ENCODE assay signal across 2 cellular contexts in genomic region chr1:86423473-86423872, GRCh38.
TF ChIP-seq lines count a peak whose summit lies in the region.

No MANE protein-coding gene starts in this region.

TF ChIP-seq in IMR-90, 13 proteins besides CTCF, POLR2A, EP300 and RAD21:
- TF ChIP-seq MXI1 (IDR thresholded peaks at IDR 0.05; ENCODE audit: borderline replicate concordance, low read depth, low read length) (no peak), MAFK (IDR thresholded peaks at IDR 0.05; ENCODE audit: low read depth, low read length) (no peak), RFX5 (IDR thresholded peaks at IDR 0.05; ENCODE audit: low read depth, low read length) (no peak), CHD1 (IDR thresholded peaks at IDR 0.05; ENCODE audit: low read depth, low read length) (no peak), CEBPB (IDR thresholded peaks at IDR 0.05; ENCODE audit: low read depth, low read length) (no peak), SMC3 (IDR thresholded peaks at IDR 0.05; ENCODE audit: low read depth, low read length) (no peak), ELK1 (IDR thresholded peaks at IDR 0.05; ENCODE audit: borderline replicate concordance, low read depth, low read length) (no peak), MAZ (IDR thresholded peaks at IDR 0.05; ENCODE audit: borderline replicate concordance, low read depth, low read length) (no peak), USF2 (IDR thresholded peaks at IDR 0.05; ENCODE audit: low read depth, low read length) (no peak), FOS (IDR thresholded peaks at IDR 0.05; ENCODE audit: low read depth, low read length) (no peak), NFE2L2 (IDR thresholded peaks at IDR 0.05; ENCODE audit: low read depth, low read length) (no peak)

TF ChIP-seq in H1, 55 proteins besides CTCF, POLR2A, EP300 and RAD21:
- no peak for TF ChIP-seq SUZ12 (IDR thresholded peaks at IDR 0.05; ENCODE audit: low read length)
- TF ChIP-seq SAP30 (IDR thresholded peaks at IDR 0.05; ENCODE audit: insufficient read depth, insufficient replicate concordance, low read length): no peak
- TF ChIP-seq CBX5 (IDR thresholded peaks at IDR 0.05; ENCODE audit: low read depth, low read length): no peak
- TF ChIP-seq ASH2L (IDR thresholded peaks at IDR 0.05; ENCODE audit: low read length): no peak
- no peak for TF ChIP-seq NRF1 (IDR thresholded peaks at IDR 0.05; ENCODE audit: low read depth, low read length)
- TF ChIP-seq CREB1 (IDR thresholded peaks at IDR 0.05): no peak
- TF ChIP-seq POU5F1 (IDR thresholded peaks at IDR 0.05; ENCODE audit: low read depth, low read length): no peak
- no peak for TF ChIP-seq SIX5 (IDR thresholded peaks at IDR 0.05; ENCODE audit: low read depth, low read length)
- TF ChIP-seq EGR1 (IDR thresholded peaks at IDR 0.05; ENCODE audit: borderline replicate concordance, low read depth, low read length): no peak
- no peak for TF ChIP-seq TAF7 (optimal IDR thresholded peaks at IDR 0.05; ENCODE audit: borderline replicate concordance, low read depth, low read length)
- TF ChIP-seq USF2 (IDR thresholded peaks at IDR 0.05; ENCODE audit: low read length): no peak
- TF ChIP-seq BCL11A (IDR thresholded peaks at IDR 0.05; ENCODE audit: low read depth in 2 of 2, low read length in 2 of 2): no peak
- no peak for TF ChIP-seq FOSL1 (IDR thresholded peaks at IDR 0.05; ENCODE audit: insufficient read depth, low read depth, low read length)
- TF ChIP-seq RBBP5 (IDR thresholded peaks at IDR 0.05; ENCODE audit: borderline replicate concordance, low read depth, low read length): no peak
TF ChIP-seq in H1: peak in this region for 0.
